15 cellular contexts compared by ENCODE assay signal in genomic region chr2:223415071-223415470, GRCh38.
A peak's percentile ranks its signal among the peaks of the same experiment; 100 is the strongest.
DNase-seq lines count a peak whose midpoint lies in the region; ATAC-seq and TF ChIP-seq lines count a peak whose summit lies in the region.
"Had no signal": no experiment of that assay in that cellular context is flagged by ENCODE, and none has a peak within 500 bp of the region (broad histone marks: within the 10 kb centered on the region; RNA-seq: fewer than 3 reads in every experiment).

No MANE protein-coding gene starts in this region.

- H3K36me3 Mint-ChIP-seq in mesothelial cell of epicardium = no peaks in the 10 kb centered on the region
- H3K36me3 Mint-ChIP-seq: CD4-positive, alpha-beta memory T cell; IgD-negative memory B cell had no signal

- H3K27ac Mint-ChIP-seq in mesothelial cell of epicardium = peak overlapping the region; percentile 40
- H3K27ac Mint-ChIP-seq: CD4-positive, alpha-beta memory T cell; IgD-negative memory B cell had no signal

- H3K4me1 ChIP-seq in adipocyte (ENCODE audit: control insufficient read depth, insufficient read depth, low read length) (peaks cover 41% of the 10 kb centered on the region), thoracic aorta (ENCODE audit: control insufficient read depth in 1 of 2, low read depth in 2 of 2) (peaks cover 7 to 53% of the 10 kb centered on the region in 2 donors)
- H3K4me1 ChIP-seq: A549, BE2C had no signal

- H3K27ac ChIP-seq in coronary artery (peak overlapping the region; percentile 9 to 86), thoracic aorta (peak overlapping the region; percentile 10 to 58)
- H3K27ac ChIP-seq: A549, C4-2B had no signal

- H3K27me3 Mint-ChIP-seq in mesothelial cell of epicardium (ENCODE audit: low read depth) = peaks cover 3% of the 10 kb centered on the region
- H3K27me3 Mint-ChIP-seq: CD4-positive, alpha-beta memory T cell; IgD-negative memory B cell had no signal

- H3K9me3 ChIP-seq in adipocyte (ENCODE audit: control insufficient read depth, low read length) (no peaks in the 10 kb centered on the region), thoracic aorta (no peaks in the 10 kb centered on the region)
- H3K9me3 ChIP-seq: A549, BE2C had no signal

- peaks cover 12% of the 10 kb centered on the region for H3K4me1 Mint-ChIP-seq in mesothelial cell of epicardium
- H3K4me1 Mint-ChIP-seq: CD4-positive, alpha-beta memory T cell; IgD-negative memory B cell had no signal

- no peaks in the 10 kb centered on the region for H3K27me3 ChIP-seq in adipocyte (replicated peaks; ENCODE audit: control insufficient read depth, insufficient read depth, low read length)
- H3K27me3 ChIP-seq in thoracic aorta (replicated peaks; ENCODE audit: insufficient read depth) = no peaks in the 10 kb centered on the region
- H3K27me3 ChIP-seq: BE2C had no signal

- H3K36me3 ChIP-seq in adipocyte (ENCODE audit: control insufficient read depth, insufficient read depth, low read length, severe bottlenecking) (no peaks in the 10 kb centered on the region), thoracic aorta (no peaks in the 10 kb centered on the region)
- H3K36me3 ChIP-seq: BE2C had no signal

- no peak for ATAC-seq in thoracic aorta (ENCODE audit: insufficient number of reproducible peaks, low FRiP score, low read depth)
- ATAC-seq in left colon = no peak
- ATAC-seq: A549 had no signal

- TF ChIP-seq CTCF in coronary artery (IDR thresholded peaks at IDR 0.05) (no peak), mesothelial cell of epicardium (IDR thresholded peaks at IDR 0.05; ENCODE audit: unreplicated experiment) (no peak), thoracic aorta (IDR thresholded peaks at IDR 0.05) (no peak)

- intact Hi-C loops in left colon (cut with DNase I, micrococcal nuclease) = no loop called here

- no peak overlapping the region for H3K4me3 Mint-ChIP-seq in mesothelial cell of epicardium
- H3K4me3 Mint-ChIP-seq: CD4-positive, alpha-beta memory T cell had no signal

- peak overlapping the region; percentile 33 for H3K9ac ChIP-seq in adipocyte (ENCODE audit: low read length)

- H3K4me3 ChIP-seq in adipocyte (ENCODE audit: low read length) (no peak overlapping the region), coronary artery (no peak overlapping the region), thoracic aorta (no peak overlapping the region)
- H3K4me3 ChIP-seq: A549 had no signal

- DNase-seq in adipocyte (ENCODE audit: low read depth) = no peak
- no peak for DNase-seq in coronary artery (ENCODE audit: low spot score)
- no peak for DNase-seq in mesothelial cell of epicardium (ENCODE audit: low spot score in 2 of 2, unreplicated experiment in 2 of 2)
- DNase-seq in thoracic aorta (ENCODE audit: low spot score) = no peak
- no peak for DNase-seq in DMS 273 treated with DMSO at 0.1 percent for 48 hours (lab: John Stamatoyannopoulos, UW)
- DNase-seq in Kasumi-1 (lab: John Stamatoyannopoulos, UW) = no peak
- no peak for DNase-seq in NCI-H526 treated with DMSO at 0.1 percent for 48 hours (lab: John Stamatoyannopoulos, UW)
- no peak for DNase-seq in left colon
- DNase-seq: BE2C; CD4-positive, alpha-beta memory T cell; COR-L47; DMS53 had no signal

- peaks cover 7% of the 10 kb centered on the region for H3K9me3 Mint-ChIP-seq in mesothelial cell of epicardium
- H3K9me3 Mint-ChIP-seq: IgD-negative memory B cell had no signal
